15 cellular contexts compared by ENCODE assay signal in the genomic region with DNA sequence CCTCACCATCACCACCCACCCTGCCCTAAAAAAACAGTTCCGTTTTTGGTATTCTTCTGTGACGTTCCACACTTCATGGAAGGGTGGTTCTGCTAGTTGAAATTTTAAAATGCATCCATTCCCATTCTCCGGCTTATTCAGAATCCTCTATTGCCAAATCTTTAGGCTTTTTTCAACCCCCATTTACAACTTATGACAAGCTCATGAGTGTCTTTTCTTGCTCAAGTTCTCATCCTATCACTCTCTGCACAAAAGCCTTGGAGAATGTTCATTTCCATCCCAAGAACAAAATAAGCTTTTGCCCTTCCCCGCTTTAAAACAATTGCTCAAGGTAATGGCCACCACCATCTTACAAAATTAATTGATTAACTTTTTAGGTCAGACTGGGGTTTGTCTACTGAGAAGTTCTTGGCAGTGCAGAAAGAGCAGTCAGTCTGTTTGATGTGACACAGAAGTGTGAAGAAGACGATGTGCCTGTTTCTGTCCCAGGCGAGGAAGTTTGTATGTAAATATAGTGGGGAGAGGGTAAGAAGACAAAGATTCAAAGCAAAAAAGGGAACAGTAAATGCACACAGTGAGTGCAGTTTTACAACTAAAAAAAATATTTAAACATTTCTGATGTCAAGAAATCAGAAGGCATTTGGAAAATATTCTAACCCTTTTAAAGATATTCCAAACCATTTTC.
DNase-seq lines count a peak whose midpoint lies in the region; ATAC-seq, FAIRE-seq and TF ChIP-seq lines count a peak whose summit lies in the region.
"Had no signal": no experiment of that assay in that cellular context is flagged by ENCODE, and none has a peak within 500 bp of the region (broad histone marks: within the 10 kb centered on the region; RNA-seq: fewer than 3 reads in every experiment).

No MANE protein-coding gene starts in this region.

- intact Hi-C loops in HepG2 (cut with micrococcal nuclease; ENCODE audit: unreplicated experiment), result no loop called here
- intact Hi-C loops in right lobe of liver (cut with DNase I), result no loop called here
- intact Hi-C loops in ovary (cut with DNase I), result no loop called here

- H3K4me3 ChIP-seq in HepG2 (replicated peaks in 1 of 3; ENCODE audit: insufficient read depth in 1 of 3, low read depth in 2 of 3, low read length in 3 of 3) (no peak overlapping the region; a peak in 1 of 6 replicates), right lobe of liver (no peak overlapping the region), ovary (no peak overlapping the region)

- TF ChIP-seq EP300 in HepG2 (IDR thresholded peaks at IDR 0.05; ENCODE audit: low read depth in 2 of 2, low read length in 2 of 2) (no peak), HepG2 (CRISPR knock-in tag; IDR thresholded peaks at IDR 0.05; ENCODE audit: borderline replicate concordance) (no peak), ovary (IDR thresholded peaks at IDR 0.05) (no peak)

- FAIRE-seq in HepG2 (lab: Jason Lieb, UNC), result no peak

- H2AFZ ChIP-seq in HepG2 (ENCODE audit: low read length), result no peak overlapping the region

- no peaks in the 10 kb centered on the region for H3K36me3 Mint-ChIP-seq in activated T-helper 17 cell treated with anti-CD3 and anti-CD28 coated beads, Interleukin-2, amount 50 U/mL, for 72 hours (ENCODE audit: low read depth)
- H3K36me3 Mint-ChIP-seq: activated naive CD4-positive, alpha-beta T cell treated with anti-CD3 and anti-CD28 coated beads, Interleukin-2, amount 50 U/mL, for 24 hours; natural killer cell had no signal

- H3K27me3 ChIP-seq in HepG2 (ENCODE audit: control insufficient read depth in 1 of 2, insufficient read depth in 2 of 2, low read length in 2 of 2), result no peaks in the 10 kb centered on the region; a peak in 2 of 5 replicates
- no peaks in the 10 kb centered on the region for H3K27me3 ChIP-seq in right lobe of liver
- H3K27me3 ChIP-seq in ovary, result no peaks in the 10 kb centered on the region

- no peak for TF ChIP-seq RAD21 in HepG2 (CRISPR knock-in tag; IDR thresholded peaks at IDR 0.05)

- 45% methylated on average over 6 of the region's 6 CpGs for WGBS in HepG2 (ENCODE audit: low lambda C conversion rate)
- 53% methylated on average over 6 of the region's 6 CpGs for WGBS in right lobe of liver (ENCODE audit: insufficient coverage, low coverage, low lambda C conversion rate, missing lambda C conversion rate)
- 61 to 68% (median 65%) methylated on average over 6 of the region's 6 CpGs for WGBS in ovary, 3 donors

- POLR2A ChIA-PET in HepG2 (lab: Yijun Ruan, JAX), result no interaction called here

- H3K79me2 ChIP-seq in HepG2 (ENCODE audit: insufficient read depth, low read length), result no peaks in the 10 kb centered on the region

- H3K36me3 ChIP-seq in HepG2 (replicated peaks in 1 of 2; ENCODE audit: control insufficient read depth in 1 of 2, insufficient read depth in 2 of 2, low read length in 2 of 2), result no peaks in the 10 kb centered on the region
- H3K36me3 ChIP-seq in right lobe of liver, result no peaks in the 10 kb centered on the region
- H3K36me3 ChIP-seq in ovary, result no peaks in the 10 kb centered on the region

- H3K27ac ChIP-seq in HepG2 (ENCODE audit: extremely low read length, insufficient read depth, low read length) (no peak overlapping the region), right lobe of liver (no peak overlapping the region), ovary (no peak overlapping the region)

- no peak overlapping the region for H3K9ac ChIP-seq in HepG2 (ENCODE audit: insufficient read depth, low read depth, low read length)

- H3K9me3 Mint-ChIP-seq in activated T-helper 17 cell treated with anti-CD3 and anti-CD28 coated beads, Interleukin-2, amount 50 U/mL, for 72 hours, result no peaks in the 10 kb centered on the region
- H3K9me3 Mint-ChIP-seq: activated CD4-positive, alpha-beta memory T cell treated with anti-CD3 and anti-CD28 coated beads, Interleukin-2, amount 10 ng/mL, durations not matched to agents 7 days and 5 days; activated naive CD4-positive, alpha-beta T cell treated with anti-CD3 and anti-CD28 coated beads, Interleukin-2, amount 50 U/mL, for 24 hours; natural killer cell; T-helper 1 cell treated with Interleukin-12 subunit alpha and Interleukin-12 subunit beta and Interleukin-4 antibody, amounts not matched to agents 30 μg/mL and 1 μg/mL, for 36 hours had no signal

- CTCF ChIA-PET in HepG2 (lab: Yijun Ruan, JAX; ENCODE audit: low intra/inter-chr PET ratio, low total read pairs), result no interaction called here

- in situ Hi-C loops in HepG2 (cut with HindIII; ENCODE audit: extremely low pct_ligation_motif_present, low pct_unique_long_range_greater_than_20kb), result no loop called here

- no peak overlapping the region for H3K27ac Mint-ChIP-seq in activated T-helper 17 cell treated with anti-CD3 and anti-CD28 coated beads, Interleukin-2, amount 50 U/mL, for 72 hours
- H3K27ac Mint-ChIP-seq: activated CD4-positive, alpha-beta memory T cell treated with anti-CD3 and anti-CD28 coated beads, Interleukin-2, amount 10 ng/mL, durations not matched to agents 7 days and 5 days; activated naive CD4-positive, alpha-beta T cell treated with anti-CD3 and anti-CD28 coated beads, Interleukin-2, amount 50 U/mL, for 24 hours; natural killer cell; T-helper 1 cell treated with Interleukin-12 subunit alpha and Interleukin-12 subunit beta and Interleukin-4 antibody, amounts not matched to agents 30 μg/mL and 1 μg/mL, for 36 hours had no signal

- H3K4me1 Mint-ChIP-seq in activated T-helper 17 cell treated with anti-CD3 and anti-CD28 coated beads, Interleukin-2, amount 50 U/mL, for 72 hours, result no peaks in the 10 kb centered on the region
- H3K4me1 Mint-ChIP-seq: activated naive CD4-positive, alpha-beta T cell treated with anti-CD3 and anti-CD28 coated beads, Interleukin-2, amount 50 U/mL, for 24 hours; natural killer cell had no signal

- H3K4me3 Mint-ChIP-seq in activated T-helper 17 cell treated with anti-CD3 and anti-CD28 coated beads, Interleukin-2, amount 50 U/mL, for 72 hours, result no peak overlapping the region
- H3K4me3 Mint-ChIP-seq: activated CD4-positive, alpha-beta memory T cell treated with anti-CD3 and anti-CD28 coated beads, Interleukin-2, amount 10 ng/mL, durations not matched to agents 7 days and 5 days; activated naive CD4-positive, alpha-beta T cell treated with anti-CD3 and anti-CD28 coated beads, Interleukin-2, amount 50 U/mL, for 24 hours; natural killer cell; T-helper 1 cell treated with Interleukin-12 subunit alpha and Interleukin-12 subunit beta and Interleukin-4 antibody, amounts not matched to agents 30 μg/mL and 1 μg/mL, for 36 hours had no signal

- H3K4me1 ChIP-seq in HepG2 (ENCODE audit: insufficient read depth, low read length) (peaks cover 29% of the 10 kb centered on the region), right lobe of liver (no peaks in the 10 kb centered on the region), ovary (ENCODE audit: insufficient read depth) (no peaks in the 10 kb centered on the region)

- no TSS peak for BruUV-seq in HepG2 (replicated peaks; lab: Mats Ljungman, UMichigan)

- TF ChIP-seq POLR2A in HepG2 (IDR thresholded peaks at IDR 0.05; ENCODE audit: insufficient read depth in 1 of 2, low read depth in 2 of 2, low read length in 2 of 2) (no peak), right lobe of liver (IDR thresholded peaks at IDR 0.05) (no peak), ovary (IDR thresholded peaks at IDR 0.05) (no peak)

- peak overlapping the region; percentile 45; the same call in 1 of the 2 replicates for H3K4me2 ChIP-seq in HepG2 (ENCODE audit: low read depth, low read length)

- H3K9me3 ChIP-seq in HepG2 (ENCODE audit: low read length) (no peaks in the 10 kb centered on the region), right lobe of liver (no peaks in the 10 kb centered on the region), ovary (no peaks in the 10 kb centered on the region)

- DNase-seq in HepG2 (ENCODE audit: low spot score), result no peak
- no peak for DNase-seq in right lobe of liver
- DNase-seq in NCI-H2029 treated with DMSO at 0.1 percent for 48 hours (lab: John Stamatoyannopoulos, UW), result no peak
- DNase-seq in ovary, result no peak
- no peak for DNase-seq in DMS 273 (lab: John Stamatoyannopoulos, UW; ENCODE audit: unreplicated experiment)
- DNase-seq: ACHN; activated CD4-positive, alpha-beta memory T cell treated with anti-CD3 and anti-CD28 coated beads, Interleukin-2, amount 10 ng/mL, durations not matched to agents 7 days and 5 days; DMS153; natural killer cell; NCI-H187 treated with DMSO at 0.1 percent for 48 hours had no signal

- ATAC-seq in HepG2, result no peak; the same call in 2 of the 3 replicates
- no peak for ATAC-seq in right lobe of liver
- ATAC-seq in HG02610 (IDR thresholded peaks at IDR 0.05; ENCODE audit: unreplicated experiment), result peak; percentile 89
- ATAC-seq in HG03565 (IDR thresholded peaks at IDR 0.05; ENCODE audit: unreplicated experiment), result peak; percentile 79
- no peak for ATAC-seq in activated T-helper 17 cell treated with anti-CD3 and anti-CD28 coated beads, Interleukin-2, amount 50 U/mL, for 72 hours (replicated peaks)
- ATAC-seq: natural killer cell had no signal

- TF ChIP-seq CTCF in HepG2 (CRISPR knock-in tag; IDR thresholded peaks at IDR 0.05) (no peak), right lobe of liver (IDR thresholded peaks at IDR 0.05) (no peak), ovary (IDR thresholded peaks at IDR 0.05) (no peak)

- H4K20me1 ChIP-seq in HepG2 (ENCODE audit: insufficient read depth, low read length), result no peaks in the 10 kb centered on the region

- peaks cover 22% of the 10 kb centered on the region for H3K27me3 Mint-ChIP-seq in activated T-helper 17 cell treated with anti-CD3 and anti-CD28 coated beads, Interleukin-2, amount 50 U/mL, for 72 hours

TF ChIP-seq in HepG2, 621 proteins besides CTCF, POLR2A, EP300 and RAD21:
- no peak for TF ChIP-seq SPEN (CRISPR knock-in tag; IDR thresholded peaks at IDR 0.05; ENCODE audit: low read depth)
- no peak for TF ChIP-seq AHR (CRISPR knock-in tag; IDR thresholded peaks at IDR 0.05)

Comparison
In these comparisons a context has a peak if more than half of its experiments do, and no peak if none do; other contexts are left out.
1. ATAC-seq: peak in HG02610 (single experiment) and HG03565 (single experiment); none in HepG2 (single experiment), right lobe of liver (0 of 4) and activated T-helper 17 cell treated with anti-CD3 and anti-CD28 coated beads, Interleukin-2, amount 50 U/mL, for 72 hours (single experiment).